17 cellular contexts compared by ENCODE assay signal in the genomic region with DNA sequence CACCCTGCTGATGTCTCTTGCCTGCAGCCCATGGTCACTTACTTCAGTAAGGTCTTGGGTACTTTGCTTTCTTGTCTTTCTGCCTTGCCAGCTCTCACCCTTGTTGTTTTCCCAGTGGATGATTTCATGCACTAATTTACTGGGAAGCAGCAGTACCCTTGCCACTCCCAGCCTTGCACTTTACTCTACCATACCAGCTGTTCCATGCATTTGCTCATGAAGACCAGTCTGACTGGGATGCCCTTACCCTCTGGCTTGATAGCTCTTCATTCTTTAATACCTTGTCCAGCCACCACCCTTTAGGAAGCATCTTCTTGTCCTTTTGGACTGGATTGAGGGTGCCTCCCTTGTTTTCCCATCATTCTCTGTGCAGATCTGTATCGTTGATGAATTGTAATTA. TPM values are rescaled to one million over a fixed set of nuclear protein-coding genes. Genes with fewer than 3 reads are reported as not detected.
A peak's percentile ranks its signal among the peaks of the same experiment; 100 is the strongest.
DNase-seq lines count a peak whose midpoint lies in the region; ATAC-seq and TF ChIP-seq lines count a peak whose summit lies in the region.
"Had no signal": no experiment of that assay in that cellular context is flagged by ENCODE, and none has a peak within 500 bp of the region (broad histone marks: within the 10 kb centered on the region; RNA-seq: fewer than 3 reads in every experiment).

No MANE protein-coding gene starts in this region.

- no peak overlapping the region for H3K4me3 ChIP-seq in iPS-20b (ENCODE audit: low read length)
- H3K4me3 ChIP-seq: GM23338 had no signal

- peak overlapping the region; percentile 4 for H3K27ac Mint-ChIP-seq in CD4-positive, alpha-beta T cell
- H3K27ac Mint-ChIP-seq in T-helper 17 cell = peak overlapping the region; percentile 72
- peak overlapping the region; percentile 3 to 87 (median 30) for H3K27ac Mint-ChIP-seq in naive thymus-derived CD8-positive, alpha-beta T cell
- H3K27ac Mint-ChIP-seq: GM23338 had no signal

- H3K27me3 ChIP-seq in CD4-positive, alpha-beta T cell (ENCODE audit: control insufficient read depth, insufficient read depth, low read length) = no peaks in the 10 kb centered on the region
- no peaks in the 10 kb centered on the region for H3K27me3 ChIP-seq in iPS-20b (ENCODE audit: insufficient read depth, low read length)

- H3K36me3 ChIP-seq in iPS-20b (ENCODE audit: insufficient read depth, low read depth, low read length) = peaks cover 11% of the 10 kb centered on the region; the same call in 1 of the 2 replicates

- no peaks in the 10 kb centered on the region for H3K27me3 Mint-ChIP-seq in CD4-positive, alpha-beta T cell
- no peaks in the 10 kb centered on the region for H3K27me3 Mint-ChIP-seq in T-helper 17 cell
- no peaks in the 10 kb centered on the region for H3K27me3 Mint-ChIP-seq in naive thymus-derived CD8-positive, alpha-beta T cell

- CTCF ChIA-PET in CD4-positive, alpha-beta T cell (lab: Charles Lee) = interaction anchor here (1.6 to 1.8 kb wide), 2 partner anchors 14 to 75 kb away, joined by 3 to 8 read pairs; no protein-coding TSS in a partner anchor

- no peak for TF ChIP-seq CTCF in CD4-positive, alpha-beta T cell (IDR thresholded peaks at IDR 0.05)

- no peaks in the 10 kb centered on the region for H3K9me3 ChIP-seq in CD4-positive, alpha-beta T cell (ENCODE audit: control insufficient read depth, low read length)
- H3K9me3 ChIP-seq in T-helper 17 cell (ENCODE audit: control insufficient read depth, low read length, poor library complexity, severe bottlenecking) (no peaks in the 10 kb centered on the region), iPS-20b (ENCODE audit: insufficient read depth, low read depth, low read length) (no peaks in the 10 kb centered on the region)

- POLR2A ChIA-PET in CD4-positive, alpha-beta T cell (lab: Charles Lee) = interaction anchor here (1.0 to 3.2 kb wide), 7 partner anchors 9 to 75 kb away, joined by 3 to 10 read pairs (median 4); no protein-coding TSS in a partner anchor
- POLR2A ChIA-PET in naive thymus-derived CD8-positive, alpha-beta T cell (lab: Charles Lee) = interaction anchor here (0.9 to 2.8 kb wide), 5 partner anchors 11 to 34 kb away, joined by 3 to 10 read pairs (median 4); no protein-coding TSS in a partner anchor

- no peaks in the 10 kb centered on the region for H3K4me1 ChIP-seq in iPS-20b (ENCODE audit: insufficient read depth, low read length)

- peaks cover 85% of the 10 kb centered on the region for H3K36me3 Mint-ChIP-seq in CD4-positive, alpha-beta T cell (ENCODE audit: low read depth)
- H3K36me3 Mint-ChIP-seq in T-helper 17 cell (ENCODE audit: low read depth) = peaks cover 17% of the 10 kb centered on the region
- H3K36me3 Mint-ChIP-seq in naive thymus-derived CD8-positive, alpha-beta T cell = peaks cover 0 to 52% (median 15%) of the 10 kb centered on the region in 3 donors

- no peak for DNase-seq in CD4-positive, alpha-beta T cell
- DNase-seq in T-helper 17 cell (no peak), left ventricle myocardium superior (no peak), NCI-H446 treated with DMSO at 0.1 percent for 48 hours (lab: John Stamatoyannopoulos, UW) (no peak)
- DNase-seq in naive thymus-derived CD8-positive, alpha-beta T cell = no peak
- no peak for DNase-seq in central memory CD4-positive, alpha-beta T cell
- DNase-seq: DMS79, NCI-H1092 treated with DMSO at 0.1 percent for 48 hours, NCI-H146, NCI-H2081 treated with DMSO at 0.1 percent for 48 hours, NCI-H510A, NCI-H774, OCI-M1, Right ventricle myocardium superior had no signal

- H3K4me1 Mint-ChIP-seq in CD4-positive, alpha-beta T cell (ENCODE audit: low read depth) = peaks cover 91% of the 10 kb centered on the region
- H3K4me1 Mint-ChIP-seq in T-helper 17 cell = peaks cover 62% of the 10 kb centered on the region
- peaks cover 34 to 88% (median 81%) of the 10 kb centered on the region in 4 donors for H3K4me1 Mint-ChIP-seq in naive thymus-derived CD8-positive, alpha-beta T cell

- no peak overlapping the region for H3K4me3 Mint-ChIP-seq in CD4-positive, alpha-beta T cell
- peak overlapping the region; percentile 6 for H3K4me3 Mint-ChIP-seq in T-helper 17 cell
- peak overlapping the region in 2 of 10 donors; percentile 0 to 5 for H3K4me3 Mint-ChIP-seq in naive thymus-derived CD8-positive, alpha-beta T cell
- H3K4me3 Mint-ChIP-seq: GM23338 had no signal

- ATAC-seq in CD4-positive, alpha-beta T cell (ENCODE audit: poor library complexity) = no peak
- peak; percentile 18 for ATAC-seq in T-helper 17 cell
- ATAC-seq in naive thymus-derived CD8-positive, alpha-beta T cell = no peak
- ATAC-seq in left ventricle myocardium superior = no peak
- ATAC-seq in HG03565 (IDR thresholded peaks at IDR 0.05; ENCODE audit: unreplicated experiment) = no peak
- ATAC-seq: GM23338 had no signal

- H3K9me3 Mint-ChIP-seq in CD4-positive, alpha-beta T cell = no peaks in the 10 kb centered on the region
- H3K9me3 Mint-ChIP-seq in naive thymus-derived CD8-positive, alpha-beta T cell = no peaks in the 10 kb centered on the region
- H3K9me3 Mint-ChIP-seq: GM23338 had no signal

- peak overlapping the region; percentile 1 for H3K27ac ChIP-seq in CD4-positive, alpha-beta T cell (ENCODE audit: low read depth, low read length)
- no peak overlapping the region for H3K27ac ChIP-seq in iPS-20b (ENCODE audit: low read length)

- H3K9ac ChIP-seq in iPS-20b (ENCODE audit: low read depth, low read length) = peak overlapping the region; percentile 8; the same call in 1 of the 2 replicates

- intact Hi-C loops in CD4-positive, alpha-beta T cell (cut with DNase I, micrococcal nuclease) = loop anchor here in 1 of 2 experiments (2.0 kb wide), 1 partner anchor 16 kb away; no protein-coding TSS in a partner anchor
- intact Hi-C loops in left ventricle myocardium superior (cut with micrococcal nuclease) = no loop called here

RNA-seq across cellular contexts. Expression of gene CDC14A, which starts 28.3 kb away (rescaled TPM):
- 100 to 1,000 TPM; 174 to 182 TPM for total RNA-seq in CD4-positive, alpha-beta T cell
- 100 to 1,000 TPM; 186 to 281 TPM for total RNA-seq in T-helper 17 cell
- total RNA-seq in naive thymus-derived CD8-positive, alpha-beta T cell = 10 to 100 TPM; 61.9 to 63.4 TPM
- 10 to 100 TPM; 17.1 to 31.5 (median 24.9) TPM for polyA plus RNA-seq in naive thymus-derived CD8-positive, alpha-beta T cell
- total RNA-seq in left ventricle myocardium superior = 2.6 TPM

Comparison
In these comparisons a context has a peak if more than half of its experiments do, and no peak if none do; other contexts are left out.
1. H3K27ac Mint-ChIP-seq: peak in every context shown above with its lines; median percentile 72 in T-helper 17 cell; 30 in naive thymus-derived CD8-positive, alpha-beta T cell; 4 in CD4-positive, alpha-beta T cell.
2. RNA of gene CDC14A, which starts 28.3 kb away (total RNA-seq): 186 to 281 TPM in T-helper 17 cell, 174 to 182 TPM in CD4-positive, alpha-beta T cell and 61.9 to 63.4 TPM in naive thymus-derived CD8-positive, alpha-beta T cell; 2.6 TPM in left ventricle myocardium superior (single experiment); every median in the first group is over 10 times any median in the second.